7 cellular contexts compared by ENCODE assay signal in the genomic region with DNA sequence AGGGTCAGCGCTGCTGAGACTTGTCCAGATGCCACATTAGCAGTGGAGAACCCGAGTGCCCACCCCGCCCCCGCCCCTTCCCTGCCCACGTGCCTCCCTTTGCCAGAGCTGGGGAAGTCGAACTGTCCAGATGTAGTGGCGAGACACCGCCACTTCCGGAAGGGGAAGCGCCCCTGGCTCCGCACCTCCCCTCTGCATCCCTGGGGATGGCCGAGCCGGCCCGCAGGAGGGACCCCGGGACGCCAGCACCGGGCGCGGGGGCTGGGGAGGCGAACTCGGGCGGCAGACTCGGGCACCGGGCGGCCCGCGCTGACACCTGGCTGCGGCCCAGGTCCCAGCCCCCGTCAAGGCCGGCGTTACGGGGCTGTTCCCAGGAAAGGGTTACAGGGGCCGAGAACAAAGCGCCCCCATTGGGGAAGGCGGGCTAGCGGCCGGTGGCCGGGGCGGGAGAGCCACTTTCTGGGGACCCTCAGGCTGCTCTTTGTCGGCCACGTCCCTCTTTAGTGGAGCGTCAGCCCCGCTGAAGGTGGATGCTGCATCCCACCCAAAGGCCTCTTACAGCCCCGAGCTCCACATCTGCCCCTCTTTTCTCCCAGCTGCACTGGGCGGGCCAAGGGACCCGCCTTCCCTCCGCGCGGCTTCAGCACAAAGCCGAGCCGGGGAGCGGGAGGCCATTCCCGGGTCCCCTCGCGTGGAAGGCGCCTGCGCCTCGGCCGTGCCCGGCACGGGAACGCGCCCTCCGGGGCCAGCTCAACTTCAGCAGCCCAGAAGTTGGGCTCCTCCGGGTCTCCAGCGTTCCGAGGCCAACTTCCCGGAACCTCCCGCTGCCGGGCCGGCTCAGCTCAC. TPM values are rescaled to one million over a fixed set of nuclear protein-coding genes. Genes with fewer than 3 reads are reported as not detected.
DNase-seq lines count a peak whose midpoint lies in the region; ATAC-seq and TF ChIP-seq lines count a peak whose summit lies in the region.

No MANE protein-coding gene starts in this region.

- H2AFZ ChIP-seq in H9 (ENCODE audit: low read length) = no peak overlapping the region

- H2BK5ac ChIP-seq in H9 (ENCODE audit: insufficient read length, low read length) = no peak overlapping the region

- H3T11ph ChIP-seq in H9 (ENCODE audit: low read length) = no peak overlapping the region

- peak overlapping the region; percentile 38; the same call in 1 of the 2 replicates for H3K14ac ChIP-seq in H9 (ENCODE audit: insufficient read depth, low read length)

- no peak overlapping the region for H2BK20ac ChIP-seq in H9 (ENCODE audit: low read depth, low read length, poor library complexity, severe bottlenecking)

- no peak overlapping the region for H2BK12ac ChIP-seq in H9 (ENCODE audit: insufficient read length, low read depth, low read length)

- H4K8ac ChIP-seq in H9 (replicated peaks; ENCODE audit: insufficient read length, low read depth, low read length) = no peak overlapping the region

- peaks cover 2% of the 10 kb centered on the region; the same call in 1 of the 2 replicates for H3K36me3 ChIP-seq in GM06990 (ENCODE audit: control insufficient read depth, insufficient read depth, low read length)

- ATAC-seq in stimulated activated naive B cell treated with anti-CD40 and anti-IgM and Interleukin-4, amounts not matched to agents 10 μg/mL and 1 μg/mL and 100 μg/mL, for 72 hours (replicated peaks) = peak; percentile 17 to 40
- ATAC-seq in GM21367 (IDR thresholded peaks at IDR 0.05; ENCODE audit: unreplicated experiment) = no peak

- H3K4me2 ChIP-seq in H9 (ENCODE audit: insufficient read depth, insufficient read length, low read length) = peak overlapping the region; percentile 71

- no CpG with 5 or more reads among the region's 71 CpGs for WGBS in H9 (ENCODE audit: extremely low coverage, insufficient read length, low lambda C conversion rate)

- H3K4me1 Mint-ChIP-seq in H9 = peaks cover 28 to 31% of the 10 kb centered on the region in 2 experiments
- H3K4me1 Mint-ChIP-seq in immature natural killer cell = peaks cover 0 to 4% of the 10 kb centered on the region in 2 donors
- H3K4me1 Mint-ChIP-seq in stimulated activated naive B cell treated with anti-CD40 and anti-IgM and Interleukin-4, amounts not matched to agents 10 μg/mL and 1 μg/mL and 100 μg/mL, for 72 hours = peaks cover 8 to 22% of the 10 kb centered on the region in 2 donors

- no peak overlapping the region for H2AK5ac ChIP-seq in H9 (ENCODE audit: insufficient read length, low read length)

- H3K79me2 ChIP-seq in H9 (ENCODE audit: insufficient read depth, low read length) = peaks cover 11% of the 10 kb centered on the region; the same call in 1 of the 2 replicates

- in situ Hi-C loops in astrocyte of the spinal cord (cut with HindIII; ENCODE audit: low sequenced_read_pairs) = no loop called here

- no peak overlapping the region for H4K91ac ChIP-seq in H9 (ENCODE audit: insufficient read length, low read depth, low read length)

- H3K27ac Mint-ChIP-seq in H9 (no peak overlapping the region), immature natural killer cell (no peak overlapping the region)
- no peak overlapping the region for H3K27ac Mint-ChIP-seq in stimulated activated naive B cell treated with anti-CD40 and anti-IgM and Interleukin-4, amounts not matched to agents 10 μg/mL and 1 μg/mL and 100 μg/mL, for 72 hours

- no peak overlapping the region for H4K5ac ChIP-seq in H9 (ENCODE audit: insufficient read length, low read depth, low read length)

- H3K27me3 Mint-ChIP-seq in H9 (ENCODE audit: low read depth) (peaks cover 32% of the 10 kb centered on the region), immature natural killer cell (ENCODE audit: low read depth in 3 of 3) (peaks cover 11 to 26% (median 17%) of the 10 kb centered on the region in 3 donors)
- peaks cover 41 to 55% of the 10 kb centered on the region in 2 donors for H3K27me3 Mint-ChIP-seq in stimulated activated naive B cell treated with anti-CD40 and anti-IgM and Interleukin-4, amounts not matched to agents 10 μg/mL and 1 μg/mL and 100 μg/mL, for 72 hours

- peaks cover 10% of the 10 kb centered on the region for H3K23me2 ChIP-seq in H9 (ENCODE audit: insufficient read length, low read depth, low read length, poor library complexity, severe bottlenecking)

- H3K27ac ChIP-seq in H9 (ENCODE audit: insufficient read length, low read depth, low read length) = no peak overlapping the region

- H2BK120ac ChIP-seq in H9 (ENCODE audit: low read depth, low read length, poor library complexity, severe bottlenecking) = no peak overlapping the region

- peak overlapping the region; percentile 12 for H3K9ac ChIP-seq in H9 (ENCODE audit: extremely low read depth, insufficient read length, low read length)

- H2BK15ac ChIP-seq in H9 (ENCODE audit: low read depth, low read length) = no peak overlapping the region

- no peaks in the 10 kb centered on the region for H3K9me3 ChIP-seq in H9 (ENCODE audit: control insufficient read depth, low read depth, low read length)

- TF ChIP-seq CTCF in GM06990 (IDR thresholded peaks at IDR 0.05; ENCODE audit: insufficient read depth, low read length, poor library complexity, severe bottlenecking) (no peak), H9 (conservative IDR thresholded peaks at IDR 0.05) (no peak; the same call in 2 of the 3 replicates), astrocyte of the spinal cord (IDR thresholded peaks at IDR 0.05; ENCODE audit: low read depth, low read length) (no peak)

- H3K4ac ChIP-seq in H9 (ENCODE audit: low read depth, low read length) = no peak overlapping the region

- H3K56ac ChIP-seq in H9 (ENCODE audit: insufficient read length, low read depth, low read length) = no peak overlapping the region

- H3K36me3 Mint-ChIP-seq in H9 (ENCODE audit: insufficient read depth in 1 of 3, low read depth in 3 of 3) (peaks cover 9 to 17% (median 9%) of the 10 kb centered on the region in 3 experiments; a peak in 6 of 7 replicates), immature natural killer cell (no peaks in the 10 kb centered on the region)
- H3K36me3 Mint-ChIP-seq in stimulated activated naive B cell treated with anti-CD40 and anti-IgM and Interleukin-4, amounts not matched to agents 10 μg/mL and 1 μg/mL and 100 μg/mL, for 72 hours = no peaks in the 10 kb centered on the region

- H3K18ac ChIP-seq in H9 (ENCODE audit: insufficient read length, low read depth, low read length) = peak overlapping the region; percentile 39

- H3K23ac ChIP-seq in H9 (ENCODE audit: insufficient read length, low read depth, low read length) = no peak overlapping the region

- DNase-seq in GM06990 (ENCODE audit: extremely low read depth, insufficient read length) = peak; percentile 61
- DNase-seq in H9 = peak; percentile 63
- DNase-seq in NCI-H2196 (lab: John Stamatoyannopoulos, UW; ENCODE audit: unreplicated experiment) = peak; percentile 50
- peak; percentile 50 for DNase-seq in astrocyte of the spinal cord (ENCODE audit: low read depth, low spot score)
- no peak for DNase-seq in immature natural killer cell
- peak; percentile 11 for DNase-seq in stimulated activated naive B cell treated with anti-CD40 and anti-IgM and Interleukin-4, amounts not matched to agents 10 μg/mL and 1 μg/mL and 100 μg/mL, for 72 hours

- peaks cover 9% of the 10 kb centered on the region; the same call in 1 of the 2 replicates for H3K4me1 ChIP-seq in H9 (ENCODE audit: insufficient read depth, low read length)

- no peaks in the 10 kb centered on the region for H4K20me1 ChIP-seq in H9 (ENCODE audit: control insufficient read depth, insufficient read depth, insufficient read length)

- H3K4me3 Mint-ChIP-seq in H9 = peak overlapping the region; percentile 63 to 79
- H3K4me3 Mint-ChIP-seq in immature natural killer cell = peak overlapping the region in 4 of 5 donors; percentile 9 to 48 (median 31)
- H3K4me3 Mint-ChIP-seq in stimulated activated naive B cell treated with anti-CD40 and anti-IgM and Interleukin-4, amounts not matched to agents 10 μg/mL and 1 μg/mL and 100 μg/mL, for 72 hours = peak overlapping the region; percentile 52 to 64

- H3K4me3 ChIP-seq in GM06990 (replicated peaks; ENCODE audit: low read depth, low read length) (peak overlapping the region; percentile 81), astrocyte of the spinal cord (ENCODE audit: low read depth, low read length) (peak overlapping the region; percentile 61)

- no peaks in the 10 kb centered on the region for H3K79me1 ChIP-seq in H9 (ENCODE audit: insufficient read depth, low read depth, low read length, poor library complexity, severe bottlenecking)

- H3K27me3 ChIP-seq in GM06990 (replicated peaks; ENCODE audit: control insufficient read depth, insufficient read depth, low read length) (no peaks in the 10 kb centered on the region), H9 (ENCODE audit: insufficient read depth, low read length) (no peaks in the 10 kb centered on the region)

- H3K9me3 Mint-ChIP-seq in H9 (no peaks in the 10 kb centered on the region; a peak in 1 of 5 replicates), immature natural killer cell (no peaks in the 10 kb centered on the region)
- H3K9me3 Mint-ChIP-seq in stimulated activated naive B cell treated with anti-CD40 and anti-IgM and Interleukin-4, amounts not matched to agents 10 μg/mL and 1 μg/mL and 100 μg/mL, for 72 hours = no peaks in the 10 kb centered on the region

RNA-seq across cellular contexts. Expression of a gene that starts 1.4 kb away (rescaled TPM):
- total RNA-seq in H9 (2021) = 22.3 and 25.1 TPM in 2 replicates
- polyA plus RNA-seq in immature natural killer cell = not detected

Comparison
In these comparisons a context has a peak if more than half of its experiments do, and no peak if none do; other contexts are left out.
1. DNase-seq: peak in GM06990 (single experiment), H9 (single experiment), NCI-H2196 (single experiment), astrocyte of the spinal cord (single experiment) and stimulated activated naive B cell treated with anti-CD40 and anti-IgM and Interleukin-4, amounts not matched to agents 10 μg/mL and 1 μg/mL and 100 μg/mL, for 72 hours (single experiment); none in immature natural killer cell (0 of 3).
2. Peak in every context shown above with its lines, with median percentiles within 50 percentile points of each other: H3K4me3 Mint-ChIP-seq.